Comparison of ENCODE assay signal across 9 cellular contexts in the genomic region with DNA sequence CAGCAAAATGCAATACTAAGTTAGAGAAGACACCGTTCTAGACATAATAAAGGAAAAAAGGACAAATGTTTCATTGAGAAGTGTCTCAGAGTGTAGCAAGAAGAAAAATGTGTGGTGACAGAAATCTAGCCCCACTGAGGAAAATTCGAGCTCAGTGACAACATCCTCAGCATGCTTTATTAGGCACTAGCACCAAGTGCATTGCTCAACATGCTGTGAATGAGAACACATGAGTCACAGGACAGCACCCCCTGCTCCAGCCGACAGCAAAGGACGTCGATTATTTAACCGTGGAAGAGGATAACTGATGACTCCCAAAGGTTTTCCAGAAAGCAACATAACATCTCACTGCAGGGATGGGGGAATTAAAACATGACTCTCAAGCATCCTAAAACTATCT.
DNase-seq lines count a peak whose midpoint lies in the region; ATAC-seq and TF ChIP-seq lines count a peak whose summit lies in the region.
"Had no signal": no experiment of that assay in that cellular context is flagged by ENCODE, and none has a peak within 500 bp of the region (broad histone marks: within the 10 kb centered on the region; RNA-seq: fewer than 3 reads in every experiment).

No MANE protein-coding gene starts in this region.

- H3K27me3 Mint-ChIP-seq in activated CD4-positive, alpha-beta memory T cell treated with anti-CD3 and anti-CD28 coated beads for 36 hours = no peaks in the 10 kb centered on the region

- DNase-seq in AG04450 (ENCODE audit: low read depth, low spot score) (peak; percentile 37), NB4 (ENCODE audit: low read depth) (peak; percentile 84), nucleus accumbens (lab: John Stamatoyannopoulos, UW) (peak in 34 of 56 donors; percentile 6 to 84 (median 38)), HuH-7.5 (ENCODE audit: low spot score) (no peak), UCSD-AML1 (lab: John Stamatoyannopoulos, UW; ENCODE audit: unreplicated experiment) (no peak)
- DNase-seq in activated CD4-positive, alpha-beta memory T cell treated with anti-CD3 and anti-CD28 coated beads for 36 hours = no peak
- DNase-seq: DMS79 had no signal

- no peaks in the 10 kb centered on the region for H3K9me3 Mint-ChIP-seq in activated CD4-positive, alpha-beta memory T cell treated with anti-CD3 and anti-CD28 coated beads for 36 hours

- no peak overlapping the region for H3K27ac Mint-ChIP-seq in activated CD4-positive, alpha-beta memory T cell treated with anti-CD3 and anti-CD28 coated beads for 36 hours

- TF ChIP-seq CTCF in AG04450 (IDR thresholded peaks at IDR 0.05; ENCODE audit: low read depth, low read length) (no peak), NB4 (IDR thresholded peaks at IDR 0.05; ENCODE audit: low read depth, low read length) (no peak)

- H3K4me3 ChIP-seq in AG04450 (ENCODE audit: low read depth, low read length) (no peak overlapping the region), NB4 (ENCODE audit: low read depth, low read length) (no peak overlapping the region)

- TF ChIP-seq POLR2A in NB4 (IDR thresholded peaks at IDR 0.05; ENCODE audit: extremely low read depth, insufficient read length) = no peak

- CTCF ChIA-PET in AG04450 (lab: Charles Lee) = interaction anchor here (1.6 kb wide), 1 partner anchor 415 kb away, joined by 3 read pairs; no protein-coding TSS in a partner anchor
- CTCF ChIA-PET in activated CD4-positive, alpha-beta memory T cell treated with anti-CD3 and anti-CD28 coated beads for 36 hours (lab: Charles Lee) = interaction anchor here (1.3 to 1.8 kb wide), 2 partner anchors 48 to 186 kb away, joined by 3 to 4 read pairs; no protein-coding TSS in a partner anchor

- no peaks in the 10 kb centered on the region for H3K9me3 ChIP-seq in AG04450 (ENCODE audit: control insufficient read depth, insufficient read depth, low read length)

- no peaks in the 10 kb centered on the region for H3K27me3 ChIP-seq in AG04450 (ENCODE audit: control insufficient read depth, insufficient read depth, low read length)

- no peak overlapping the region for H3K4me3 Mint-ChIP-seq in activated CD4-positive, alpha-beta memory T cell treated with anti-CD3 and anti-CD28 coated beads for 36 hours

- no peak overlapping the region for H3K27ac ChIP-seq in AG04450 (ENCODE audit: low read depth, low read length)

- H3K4me1 Mint-ChIP-seq in activated CD4-positive, alpha-beta memory T cell treated with anti-CD3 and anti-CD28 coated beads for 36 hours (ENCODE audit: low read depth) = peaks cover 25% of the 10 kb centered on the region

- intact Hi-C loops in activated CD4-positive, alpha-beta memory T cell treated with anti-CD3 and anti-CD28 coated beads for 36 hours (cut with micrococcal nuclease) = loop anchor here (10.0 kb wide), 1 partner anchor 394 kb away; no protein-coding TSS in a partner anchor

- ATAC-seq in esophagus mucosa (peak; percentile 70), HG03460 (IDR thresholded peaks at IDR 0.05; ENCODE audit: unreplicated experiment) (no peak)

- no peaks in the 10 kb centered on the region for H3K36me3 Mint-ChIP-seq in activated CD4-positive, alpha-beta memory T cell treated with anti-CD3 and anti-CD28 coated beads for 36 hours

- POLR2A ChIA-PET in AG04450 (lab: Yijun Ruan, JAX) = no interaction called here
- POLR2A ChIA-PET in activated CD4-positive, alpha-beta memory T cell treated with anti-CD3 and anti-CD28 coated beads for 36 hours (lab: Charles Lee) = no interaction called here

Comparison
In these comparisons a context has a peak if more than half of its experiments do, and no peak if none do; other contexts are left out.
1. DNase-seq: peak in AG04450 (single experiment), NB4 (single experiment) and nucleus accumbens (34 of 56); none in HuH-7.5 (single experiment), UCSD-AML1 (single experiment) and activated CD4-positive, alpha-beta memory T cell treated with anti-CD3 and anti-CD28 coated beads for 36 hours (single experiment).